ENCODE assay signal across 8 cellular contexts in the genomic region with DNA sequence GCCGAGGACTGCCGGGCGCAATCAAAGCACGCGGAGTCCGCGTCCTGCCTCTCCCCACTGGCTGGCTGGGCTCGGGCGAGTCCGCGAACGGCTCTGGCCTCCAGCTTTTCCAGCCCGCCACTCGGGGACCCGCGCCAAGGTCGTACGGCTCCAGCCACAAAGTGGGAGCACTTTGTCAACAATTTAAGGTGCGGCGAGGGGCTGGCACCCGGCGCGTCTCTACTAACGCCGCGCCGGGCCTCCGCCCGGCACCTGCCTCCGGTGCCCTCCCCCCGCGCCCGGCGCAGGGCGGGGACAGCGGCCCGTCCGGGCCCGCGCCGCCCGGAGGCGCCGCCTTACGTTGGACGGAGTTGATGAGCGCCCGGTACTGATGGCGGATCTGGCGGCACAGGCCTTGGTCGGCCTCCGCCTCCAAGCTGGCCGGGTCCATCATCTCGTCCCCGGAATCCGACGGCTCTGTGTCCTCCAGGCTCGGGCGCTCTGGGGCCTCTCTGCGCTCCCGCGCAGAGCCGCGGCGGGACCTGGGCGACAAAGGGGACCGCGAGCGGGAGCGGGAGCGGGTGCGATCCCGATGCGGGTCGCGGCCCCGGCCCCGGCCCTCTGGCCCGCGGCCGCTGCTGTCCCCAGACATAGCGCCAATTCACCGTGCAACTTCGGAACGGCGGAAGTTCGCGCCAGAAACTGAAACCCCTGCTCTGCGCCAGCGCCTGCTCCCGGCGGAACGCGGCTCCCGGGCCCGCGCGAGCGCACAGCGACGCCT. TPM values are rescaled to one million over a fixed set of nuclear protein-coding genes. Genes with fewer than 3 reads are reported as not detected.
DNase-seq lines count a peak whose midpoint lies in the region; ATAC-seq and TF ChIP-seq lines count a peak whose summit lies in the region.

A gene with protein sequence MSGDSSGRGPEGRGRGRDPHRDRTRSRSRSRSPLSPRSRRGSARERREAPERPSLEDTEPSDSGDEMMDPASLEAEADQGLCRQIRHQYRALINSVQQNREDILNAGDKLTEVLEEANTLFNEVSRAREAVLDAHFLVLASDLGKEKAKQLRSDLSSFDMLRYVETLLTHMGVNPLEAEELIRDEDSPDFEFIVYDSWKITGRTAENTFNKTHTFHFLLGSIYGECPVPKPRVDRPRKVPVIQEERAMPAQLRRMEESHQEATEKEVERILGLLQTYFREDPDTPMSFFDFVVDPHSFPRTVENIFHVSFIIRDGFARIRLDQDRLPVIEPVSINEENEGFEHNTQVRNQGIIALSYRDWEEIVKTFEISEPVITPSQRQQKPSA (minus strand): TSS at position 683 of the 760 bp plus-strand sequence. CDS start 52 bp downstream, at position 631.

- peak; percentile 49 for DNase-seq in COR-L47 (lab: John Stamatoyannopoulos, UW)
- DNase-seq in OCI-LY7 (ENCODE audit: low spot score): peak; percentile 88
- DNase-seq in activated T-cell treated with anti-CD3 and anti-CD28 coated beads, Interleukin-2, amount 50 U/mL, for 4 hours: peak; percentile 67
- DNase-seq in stimulated activated CD8-positive, alpha-beta memory T cell treated with anti-CD3 and anti-CD28 coated beads, Interleukin-7, amount 100 ng/mL, for 24 hours (ENCODE audit: low read depth): peak; percentile 56

- no peaks in the 10 kb centered on the region for H3K27me3 ChIP-seq in muscle layer of duodenum (ENCODE audit: low read depth, low read length)

- H3K79me2 ChIP-seq in OCI-LY7 (ENCODE audit: insufficient read depth, low read depth, low read length): peaks cover 21% of the 10 kb centered on the region

- no TSS peak for BruUV-seq in OCI-LY7 (replicated peaks; lab: Mats Ljungman, UMichigan)

- H3K4me1 Mint-ChIP-seq in activated T-cell treated with anti-CD3 and anti-CD28 coated beads, Interleukin-2, amount 50 U/mL, for 4 hours (ENCODE audit: low read depth): peaks cover 24% of the 10 kb centered on the region

- peaks cover 14% of the 10 kb centered on the region for H3K9me3 ChIP-seq in OCI-LY7 (ENCODE audit: low read length)
- no peaks in the 10 kb centered on the region for H3K9me3 ChIP-seq in muscle layer of duodenum (ENCODE audit: control insufficient read depth in 1 of 2, low read length in 2 of 2)

- peak within 1 kb of the TSS; percentile 90 for H3K4me3 Mint-ChIP-seq in activated T-cell treated with anti-CD3 and anti-CD28 coated beads, Interleukin-2, amount 50 U/mL, for 4 hours

- POLR2A ChIA-PET in OCI-LY7 (lab: Charles Lee): interaction anchor here (0.6 to 0.9 kb wide), 4 partner anchors 48 to 1171 kb away, joined by 3 to 4 read pairs (median 4); no protein-coding TSS in a partner anchor

- H3K27me3 Mint-ChIP-seq in activated T-cell treated with anti-CD3 and anti-CD28 coated beads, Interleukin-2, amount 50 U/mL, for 4 hours (ENCODE audit: low read depth): no peaks in the 10 kb centered on the region

- H3K9me3 Mint-ChIP-seq in activated T-cell treated with anti-CD3 and anti-CD28 coated beads, Interleukin-2, amount 50 U/mL, for 4 hours: no peaks in the 10 kb centered on the region

- peak within 1 kb of the TSS; percentile 80 for H3K4me2 ChIP-seq in OCI-LY7 (ENCODE audit: low read length)

- H4K20me1 ChIP-seq in OCI-LY7 (ENCODE audit: insufficient read depth, low read length): peaks cover 10% of the 10 kb centered on the region; the same call in 1 of the 2 replicates

- peak within 1 kb of the TSS; percentile 90 for H3K4me3 ChIP-seq in OCI-LY7 (ENCODE audit: low read depth, low read length, poor library complexity, severe bottlenecking)
- peak within 1 kb of the TSS; percentile 78 to 86 for H3K4me3 ChIP-seq in muscle layer of duodenum (ENCODE audit: low read depth in 1 of 2, low read length in 2 of 2)

- H3K36me3 ChIP-seq in OCI-LY7 (ENCODE audit: insufficient read depth, low read length) (peaks cover 30% of the 10 kb centered on the region), muscle layer of duodenum (ENCODE audit: control insufficient read depth in 1 of 2, insufficient read depth in 2 of 2, low read length in 2 of 2) (peaks cover 4 to 5% of the 10 kb centered on the region in 2 donors)

- peak within 1 kb of the TSS; percentile 90 for H2AFZ ChIP-seq in OCI-LY7 (ENCODE audit: low read length)

- H3K4me1 ChIP-seq in OCI-LY7 (ENCODE audit: insufficient read depth, low read length, poor library complexity, severe bottlenecking) (peaks cover 8% of the 10 kb centered on the region), muscle layer of duodenum (ENCODE audit: control insufficient read depth in 1 of 2, insufficient read depth in 2 of 2, low read length in 2 of 2) (peaks cover 0 to 26% of the 10 kb centered on the region in 2 donors)

- peak; percentile 86 for ATAC-seq in GM19395 (IDR thresholded peaks at IDR 0.05; ENCODE audit: unreplicated experiment)
- peak; percentile 67 for ATAC-seq in HG03558 (IDR thresholded peaks at IDR 0.05; ENCODE audit: extremely low read depth, unreplicated experiment)
- peak; percentile 91 for ATAC-seq in activated T-cell treated with anti-CD3 and anti-CD28 coated beads, Interleukin-2, amount 50 U/mL, for 4 hours
- peak; percentile 94 for ATAC-seq in esophagus mucosa

- H3K9me2 ChIP-seq in OCI-LY7 (ENCODE audit: insufficient read depth, low read length): no peaks in the 10 kb centered on the region

- peak; percentile 78; the same call in 1 of the 2 replicates for TF ChIP-seq CTCF in OCI-LY7 (conservative IDR thresholded peaks at IDR 0.05; ENCODE audit: low read length)

- CTCF ChIA-PET in OCI-LY7 (lab: Charles Lee; ENCODE audit: unreplicated experiment): no interaction called here

- intact Hi-C loops in OCI-LY7 (cut with micrococcal nuclease; ENCODE audit: unreplicated experiment): loop anchor here (1.0 kb wide), 1 partner anchor 46 kb away; a partner anchor contains a TSS

- peaks cover 9% of the 10 kb centered on the region for H3K36me3 Mint-ChIP-seq in activated T-cell treated with anti-CD3 and anti-CD28 coated beads, Interleukin-2, amount 50 U/mL, for 4 hours (ENCODE audit: insufficient read depth)

- H3K27ac ChIP-seq in OCI-LY7 (ENCODE audit: low read depth, low read length, poor library complexity, severe bottlenecking): peak within 1 kb of the TSS; percentile 83
- peak within 1 kb of the TSS; percentile 72 for H3K27ac ChIP-seq in muscle layer of duodenum (ENCODE audit: low read length)

RNA-seq across cellular contexts. Expression of the gene that starts here (rescaled TPM):
- 95.6 and 105 TPM in 2 replicates for total RNA-seq in OCI-LY7 (2014; rRNA removed; shearing (Covaris generic))
- total RNA-seq in OCI-LY7 (2022) (69.5 and 77.7 TPM in 2 replicates), esophagus mucosa (33.9 TPM)
- total RNA-seq in activated T-cell treated with anti-CD3 and anti-CD28 coated beads, Interleukin-2, amount 50 U/mL, for 4 hours: 10 to 100 TPM; 81.0 to 85.2 (median 82.3) TPM

Comparison
In these comparisons a context has a peak if more than half of its experiments do, and no peak if none do; other contexts are left out.
1. Peak in every context shown above with its lines: DNase-seq, ATAC-seq, H3K4me3 ChIP-seq and H3K27ac ChIP-seq.